In the genomic region with DNA sequence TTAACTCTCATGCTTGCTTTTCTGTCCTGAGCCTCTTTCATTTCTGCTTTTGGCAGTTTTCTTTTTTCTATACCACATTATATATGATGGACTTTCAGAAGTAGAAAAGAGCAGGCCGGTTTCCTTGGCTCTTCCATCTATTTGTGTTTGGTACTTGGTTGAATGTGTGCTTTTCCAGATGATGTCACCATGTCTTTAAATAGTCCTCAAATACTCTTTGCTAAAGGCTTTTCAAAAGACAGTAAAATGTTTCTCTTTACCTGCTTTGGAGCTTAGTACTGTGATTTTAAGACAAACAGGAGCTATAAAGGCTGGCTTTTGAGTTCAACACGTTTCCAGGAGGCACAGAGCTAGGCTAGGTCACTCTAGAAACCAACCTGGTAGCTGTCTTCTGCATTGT, we compare ENCODE assay signal across 30 cellular contexts.
DNase-seq lines count a peak whose midpoint lies in the region; ATAC-seq, FAIRE-seq and TF ChIP-seq lines count a peak whose summit lies in the region.
"Had no signal": no experiment of that assay in that cellular context is flagged by ENCODE, and none has a peak within 500 bp of the region (broad histone marks: within the 10 kb centered on the region; RNA-seq: fewer than 3 reads in every experiment).

No MANE protein-coding gene starts in this region.

- no peak overlapping the region for H3K4me3 ChIP-seq in stomach smooth muscle (ENCODE audit: low read length in 2 of 2)
- H3K4me3 ChIP-seq: BLaER1 treated with 17β-estradiol and CSF1 and Interleukin-3, amounts not matched to agents 10 nM and 100 nM; colonic mucosa; esophagus squamous epithelium; GM12878; lung; psoas muscle; SJCRH30 had no signal

- H3K4me1 ChIP-seq in stomach smooth muscle (ENCODE audit: control insufficient read depth, insufficient read depth, low read length), result peaks cover 17% of the 10 kb centered on the region
- H3K4me1 ChIP-seq: BLaER1 treated with 17β-estradiol and CSF1 and Interleukin-3, amounts not matched to agents 10 nM and 100 nM; colonic mucosa; esophagus squamous epithelium; psoas muscle had no signal

- no peaks in the 10 kb centered on the region for H3K9me3 ChIP-seq in stomach smooth muscle (ENCODE audit: control insufficient read depth in 2 of 2, low read length in 2 of 2)
- H3K9me3 ChIP-seq: colonic mucosa, esophagus squamous epithelium, psoas muscle, SJCRH30 had no signal

- in situ Hi-C loops in GM13977 (cut with MboI; ENCODE audit: low pct_unique_long_range_greater_than_20kb, low sequenced_read_pairs, unreplicated experiment), result no loop called here

- H3K27ac ChIP-seq in angular gyrus (ENCODE audit: low read depth, low read length) (peak overlapping the region; percentile 85), stomach smooth muscle (ENCODE audit: low read length) (peak overlapping the region; percentile 37)
- H3K27ac ChIP-seq: BLaER1 treated with 17β-estradiol and CSF1 and Interleukin-3, amounts not matched to agents 10 nM and 100 nM; colonic mucosa; esophagus squamous epithelium; psoas muscle; SJCRH30 had no signal

- DNase-seq in DMS53 treated with DMSO at 0.1 percent for 48 hours (lab: John Stamatoyannopoulos, UW; ENCODE audit: unreplicated experiment), result peak; percentile 10
- DNase-seq in inferior parietal cortex (ENCODE audit: extremely low spot score), result peak; percentile 61
- DNase-seq in NCI-H1092 treated with DMSO at 0.1 percent for 48 hours (lab: John Stamatoyannopoulos, UW), result no peak
- DNase-seq in GM13977 (ENCODE audit: low spot score), result no peak
- no peak for DNase-seq in GM12891 (ENCODE audit: insufficient read length, low spot score)
- DNase-seq: activated CD4-positive, CD25-positive, alpha-beta regulatory T cell treated with anti-CD3 and anti-CD28 coated beads, Interleukin-2, amount 50 U/mL, for 72 hours; activated CD8-positive, alpha-beta T cell treated with anti-CD3 and anti-CD28 coated beads, Interleukin-2, amount 10 ng/mL, durations not matched to agents 7 days and 5 days; activated gamma-delta T cell; activated naive CD8-positive, alpha-beta T cell treated with anti-CD3 and anti-CD28 coated beads, Interleukin-2, amount 50 U/mL, for 24 hours; activated T-cell treated with anti-CD3 and anti-CD28 coated beads for 4 hours; colonic mucosa; endodermal cell; esophagus squamous epithelium; KBM-7; MM.1S; NCI-H1436; NCI-H510A treated with DMSO at 0.1 percent for 48 hours; psoas muscle; T-cell had no signal

- TF ChIP-seq POLR2A in GM12891 (IDR thresholded peaks at IDR 0.05; ENCODE audit: low read depth, low read length), result no peak

- no peak for FAIRE-seq in GM12891 (lab: Jason Lieb, UNC)
- FAIRE-seq: GM12878, keratinocyte, RCC 7860, TTC549, urothelium cell line had no signal

- TF ChIP-seq CTCF in GM13977 (IDR thresholded peaks at IDR 0.05; ENCODE audit: extremely low read depth, insufficient read depth, missing control alignments), result no peak

- H3K9ac ChIP-seq in stomach smooth muscle (ENCODE audit: low read length in 2 of 2), result peak overlapping the region in 1 of 2 donors; percentile 5
- H3K9ac ChIP-seq: BLaER1 treated with 17β-estradiol and CSF1 and Interleukin-3, amounts not matched to agents 10 nM and 100 nM had no signal

- H3K36me3 ChIP-seq in stomach smooth muscle (ENCODE audit: control insufficient read depth in 2 of 2, insufficient read depth in 2 of 2, low read length in 2 of 2), result no peaks in the 10 kb centered on the region
- H3K36me3 ChIP-seq: BLaER1 treated with 17β-estradiol and CSF1 and Interleukin-3, amounts not matched to agents 10 nM and 100 nM; colonic mucosa; esophagus squamous epithelium; SJCRH30 had no signal

- ATAC-seq in HG02885 (IDR thresholded peaks at IDR 0.05; ENCODE audit: poor library complexity, unreplicated experiment), result no peak
- ATAC-seq: activated CD8-positive, alpha-beta T cell treated with anti-CD3 and anti-CD28 coated beads, Interleukin-2, amount 10 ng/mL, durations not matched to agents 7 days and 5 days; activated naive CD8-positive, alpha-beta T cell treated with anti-CD3 and anti-CD28 coated beads, Interleukin-2, amount 50 U/mL, for 24 hours; GM12878; psoas muscle; T-cell had no signal

- H3K27me3 ChIP-seq in stomach smooth muscle (ENCODE audit: control insufficient read depth in 1 of 2, insufficient read depth in 2 of 2, low read length in 2 of 2), result no peaks in the 10 kb centered on the region
- H3K27me3 ChIP-seq: BLaER1 treated with 17β-estradiol and CSF1 and Interleukin-3, amounts not matched to agents 10 nM and 100 nM; colonic mucosa; esophagus squamous epithelium; SJCRH30 had no signal

TF ChIP-seq in GM12891, 5 proteins besides CTCF, POLR2A, EP300 and RAD21:
- TF ChIP-seq POU2F2 (IDR thresholded peaks at IDR 0.05; ENCODE audit: low read depth, low read length), result no peak
- TF ChIP-seq SPI1 (IDR thresholded peaks at IDR 0.05; ENCODE audit: low read depth, low read length), result no peak
- no peak for TF ChIP-seq PAX5 (IDR thresholded peaks at IDR 0.05; ENCODE audit: insufficient read depth, low read length, severe bottlenecking)
- no peak for TF ChIP-seq TAF1 (IDR thresholded peaks at IDR 0.05; ENCODE audit: low read depth, low read length)
- no peak for TF ChIP-seq POLR2AphosphoS5 (IDR thresholded peaks at IDR 0.05; ENCODE audit: low read depth, low read length)

Comparison
In these comparisons a context has a peak if more than half of its experiments do, and no peak if none do; other contexts are left out.
1. DNase-seq: peak in DMS53 treated with DMSO at 0.1 percent for 48 hours (single experiment) and inferior parietal cortex (single experiment); none in NCI-H1092 treated with DMSO at 0.1 percent for 48 hours (single experiment), GM13977 (single experiment) and GM12891 (single experiment).